13 cellular contexts compared by ENCODE assay signal in genomic region chr10:76205361-76205760, GRCh38.
"Had no signal": no experiment of that assay in that cellular context is flagged by ENCODE, and none has a peak within 500 bp of the region (broad histone marks: within the 10 kb centered on the region; RNA-seq: fewer than 3 reads in every experiment).

No MANE protein-coding gene starts in this region.

- H3K27ac ChIP-seq: dorsolateral prefrontal cortex, gastroesophageal sphincter, left lung, pancreas had no signal

- H3K27me3 ChIP-seq: gastroesophageal sphincter, left lung, pancreas had no signal

- H3K9me3 ChIP-seq: gastroesophageal sphincter, left lung, mucosa of descending colon, pancreas had no signal

- H3K4me1 ChIP-seq: gastroesophageal sphincter, left lung, pancreas had no signal

- DNase-seq: activated CD4-positive, CD25-positive, alpha-beta regulatory T cell treated with anti-CD3 and anti-CD28 coated beads, Interleukin-2, amount 50 U/mL, for 72 hours; activated naive CD4-positive, alpha-beta T cell; activated naive CD8-positive, alpha-beta T cell treated with anti-CD3 and anti-CD28 coated beads, Interleukin-2, amount 10 ng/mL, durations not matched to agents 7 days and 5 days; aorta; dorsolateral prefrontal cortex; islet precursor cell; left lung; mucosa of descending colon; naive thymus-derived CD4-positive, alpha-beta T cell; pancreas; stimulated activated CD4-positive, alpha-beta T cell treated with anti-CD3 and anti-CD28 coated beads, Interleukin-12 subunit alpha, Interleukin-12 subunit beta, amount 100 ng/mL, for 4 hours; stimulated activated CD4-positive, alpha-beta T cell treated with anti-CD3 and anti-CD28 coated beads, Interleukin-2, amount 100 ng/mL, for 24 hours had no signal

- H3K36me3 ChIP-seq: gastroesophageal sphincter, left lung, pancreas had no signal

- H3K4me3 ChIP-seq: dorsolateral prefrontal cortex, gastroesophageal sphincter, left lung, mucosa of descending colon, pancreas had no signal
